ENCODE assay signal across 8 cellular contexts in genomic region chr7:155069992-155070827, GRCh38. TPM values are rescaled to one million over a fixed set of nuclear protein-coding genes. Genes with fewer than 3 reads are reported as not detected.
A peak's percentile ranks its signal among the peaks of the same experiment; 100 is the strongest.
DNase-seq lines count a peak whose midpoint lies in the region; ATAC-seq and TF ChIP-seq lines count a peak whose summit lies in the region.

Gene HTR5A (plus strand): TSS chr7:155070324. CDS start chr7:155070900, 576 bp downstream.

- no peak within 1 kb of the TSS for H3K4me3 Mint-ChIP-seq in neural crest cell
- no peak within 1 kb of the TSS for H3K4me3 Mint-ChIP-seq in stimulated activated naive CD8-positive, alpha-beta T cell treated with anti-CD3 and anti-CD28 coated beads, Interleukin-15, amount 100 ng/mL, for 72 hours

- H3K27me3 Mint-ChIP-seq in neural crest cell (ENCODE audit: low read depth), result peaks cover 82% of the 10 kb centered on the region
- peaks cover 64% of the 10 kb centered on the region for H3K27me3 Mint-ChIP-seq in stimulated activated naive CD8-positive, alpha-beta T cell treated with anti-CD3 and anti-CD28 coated beads, Interleukin-15, amount 100 ng/mL, for 72 hours

- H3K36me3 ChIP-seq in A673 (ENCODE audit: insufficient read depth, low read length, poor library complexity, severe bottlenecking) (no peaks in the 10 kb centered on the region), PC-3 (ENCODE audit: low read depth, low read length) (no peaks in the 10 kb centered on the region)

- no peaks in the 10 kb centered on the region for H3K36me3 Mint-ChIP-seq in neural crest cell (ENCODE audit: low read depth)

- no peaks in the 10 kb centered on the region for H3K4me1 ChIP-seq in A673 (ENCODE audit: insufficient read depth, low read length, poor library complexity, severe bottlenecking)
- H3K4me1 ChIP-seq in PC-3 (ENCODE audit: insufficient read depth, low read length), result no peaks in the 10 kb centered on the region; the same call in 1 of the 2 replicates

- POLR2A ChIA-PET in A673 (lab: Charles Lee; ENCODE audit: low non-redundant PET) (no interaction called here), PC-3 (lab: Charles Lee; ENCODE audit: unreplicated experiment) (no interaction called here)

- H3K79me2 ChIP-seq in PC-3 (ENCODE audit: low read length), result no peaks in the 10 kb centered on the region

- no peak within 1 kb of the TSS for H3K9ac ChIP-seq in PC-3 (ENCODE audit: low read length)

- no peaks in the 10 kb centered on the region for H4K20me1 ChIP-seq in PC-3 (ENCODE audit: low read length)

- H2AFZ ChIP-seq in PC-3 (ENCODE audit: low read length), result no peak within 1 kb of the TSS

- no peak for TF ChIP-seq CTCF in A673 (conservative IDR thresholded peaks at IDR 0.05; ENCODE audit: low read depth, low read length)
- TF ChIP-seq CTCF in PC-3 (conservative IDR thresholded peaks at IDR 0.05; ENCODE audit: low read depth, low read length), result no peak
- TF ChIP-seq CTCF in fibroblast of pulmonary artery (IDR thresholded peaks at IDR 0.05; ENCODE audit: low read length, missing control alignments), result no peak
- peak; percentile 34 for TF ChIP-seq CTCF in neural crest cell (conservative IDR thresholded peaks at IDR 0.05)

- no peaks in the 10 kb centered on the region for H3K9me2 ChIP-seq in PC-3 (replicated peaks; ENCODE audit: low read length)

- no peak within 1 kb of the TSS for H3K4me3 ChIP-seq in A673 (ENCODE audit: low read depth, low read length, poor library complexity, severe bottlenecking)
- H3K4me3 ChIP-seq in PC-3 (ENCODE audit: low read length), result no peak within 1 kb of the TSS
- H3K4me3 ChIP-seq in fibroblast of pulmonary artery (replicated peaks; ENCODE audit: low read depth, low read length), result no peak within 1 kb of the TSS

- H3K4me1 Mint-ChIP-seq in neural crest cell, result no peaks in the 10 kb centered on the region
- no peaks in the 10 kb centered on the region for H3K4me1 Mint-ChIP-seq in stimulated activated naive CD8-positive, alpha-beta T cell treated with anti-CD3 and anti-CD28 coated beads, Interleukin-15, amount 100 ng/mL, for 72 hours

- ATAC-seq in GM18867 (IDR thresholded peaks at IDR 0.05; ENCODE audit: unreplicated experiment) (peak; percentile 97), HG03060 (IDR thresholded peaks at IDR 0.05; ENCODE audit: low read depth, unreplicated experiment) (peak; percentile 88), PC-3 (peak; percentile 84)
- peak; percentile 98 for ATAC-seq in stimulated activated naive CD8-positive, alpha-beta T cell treated with anti-CD3 and anti-CD28 coated beads, Interleukin-15, amount 100 ng/mL, for 72 hours

- no peak within 1 kb of the TSS for H3K4me2 ChIP-seq in PC-3 (ENCODE audit: low read length)

- peak; percentile 88 for DNase-seq in A673 (ENCODE audit: low spot score)
- DNase-seq in PC-3, result peak; percentile 75
- DNase-seq in activated T-helper 1 cell treated with anti-CD3 and anti-CD28 coated beads, Interleukin-2, amount 50 U/mL, for 16 hours (ENCODE audit: low read depth in 1 of 2, low spot score in 1 of 2), result peak; percentile 40 to 45
- peak; percentile 81 for DNase-seq in fibroblast of pulmonary artery (ENCODE audit: low read depth)
- peak; percentile 93 for DNase-seq in neural crest cell (ENCODE audit: low read depth, low spot score)
- peak; percentile 79 to 80 for DNase-seq in stimulated activated naive CD8-positive, alpha-beta T cell treated with anti-CD3 and anti-CD28 coated beads, Interleukin-15, amount 100 ng/mL, for 72 hours

- intact Hi-C loops in A673 (cut with micrococcal nuclease; ENCODE audit: unreplicated experiment) (no loop called here), PC-3 (cut with micrococcal nuclease) (no loop called here)

- BruUV-seq in A673 (replicated peaks; lab: Mats Ljungman, UMichigan) (no TSS peak), PC-3 (replicated peaks; lab: Mats Ljungman, UMichigan) (no TSS peak)

- no peak within 1 kb of the TSS for H3K27ac Mint-ChIP-seq in neural crest cell (ENCODE audit: unreplicated experiment)
- no peak within 1 kb of the TSS for H3K27ac Mint-ChIP-seq in stimulated activated naive CD8-positive, alpha-beta T cell treated with anti-CD3 and anti-CD28 coated beads, Interleukin-15, amount 100 ng/mL, for 72 hours

- CTCF ChIA-PET in A673 (lab: Charles Lee) (no interaction called here), PC-3 (lab: Charles Lee) (no interaction called here)

- peaks cover 34% of the 10 kb centered on the region for H3K27me3 ChIP-seq in A673 (replicated peaks; ENCODE audit: insufficient read depth, low read depth, low read length, poor library complexity)
- peaks cover 23% of the 10 kb centered on the region for H3K27me3 ChIP-seq in PC-3 (ENCODE audit: low read length)

- H3F3A ChIP-seq in PC-3 (ENCODE audit: low read length, unreplicated experiment), result no peaks in the 10 kb centered on the region

- no peaks in the 10 kb centered on the region for H3K9me3 ChIP-seq in A673 (ENCODE audit: low read depth, low read length, poor library complexity, severe bottlenecking)
- H3K9me3 ChIP-seq in PC-3 (ENCODE audit: low read length), result no peaks in the 10 kb centered on the region

- H3K27ac ChIP-seq in A673 (ENCODE audit: low read depth, low read length, poor library complexity, severe bottlenecking), result no peak within 1 kb of the TSS
- H3K27ac ChIP-seq in PC-3 (ENCODE audit: low read length), result no peak within 1 kb of the TSS

- no peaks in the 10 kb centered on the region for H3K9me3 Mint-ChIP-seq in neural crest cell
- no peaks in the 10 kb centered on the region for H3K9me3 Mint-ChIP-seq in stimulated activated naive CD8-positive, alpha-beta T cell treated with anti-CD3 and anti-CD28 coated beads, Interleukin-15, amount 100 ng/mL, for 72 hours

RNA-seq across cellular contexts. Expression of gene HTR5A, which starts in this region (rescaled TPM):
- total RNA-seq in A673 (2021) (not detected in 2 replicates), PC-3 (2014; rRNA removed) (not detected in 2 replicates), neural crest cell (not detected in 2 replicates)

Comparison
In these comparisons a context has a peak if more than half of its experiments do, and no peak if none do; other contexts are left out.
1. Peak in DNase-seq in A673; RNA of the gene not detected or under 1 TPM.
2. Peak in DNase-seq and ATAC-seq in PC-3; RNA of the gene not detected or under 1 TPM.
3. Peak in DNase-seq in neural crest cell; RNA of the gene not detected or under 1 TPM.
4. DNase-seq: peak in every context shown above with its lines; median percentile 93 in neural crest cell; 88 in A673; 81 in fibroblast of pulmonary artery; 80 in stimulated activated naive CD8-positive, alpha-beta T cell treated with anti-CD3 and anti-CD28 coated beads, Interleukin-15, amount 100 ng/mL, for 72 hours; 75 in PC-3; 42 in activated T-helper 1 cell treated with anti-CD3 and anti-CD28 coated beads, Interleukin-2, amount 50 U/mL, for 16 hours.